23 cellular contexts compared by ENCODE assay signal in genomic region chr10:86321568-86321967, GRCh38. TPM values are rescaled to one million over a fixed set of nuclear protein-coding genes. Genes with fewer than 3 reads are reported as not detected.
A peak's percentile ranks its signal among the peaks of the same experiment; 100 is the strongest.
DNase-seq lines count a peak whose midpoint lies in the region; ATAC-seq and TF ChIP-seq lines count a peak whose summit lies in the region.
"Had no signal": no experiment of that assay in that cellular context is flagged by ENCODE, and none has a peak within 500 bp of the region (broad histone marks: within the 10 kb centered on the region; RNA-seq: fewer than 3 reads in every experiment).

No MANE protein-coding gene starts in this region.

- H3K9me3 ChIP-seq in RWPE2 (ENCODE audit: severe bottlenecking), result no peaks in the 10 kb centered on the region
- H3K9me3 ChIP-seq: mucosa of descending colon, testis, vagina had no signal

- peaks cover 3% of the 10 kb centered on the region for H3K27me3 ChIP-seq in RWPE2 (ENCODE audit: insufficient read depth, poor library complexity, severe bottlenecking)
- H3K27me3 ChIP-seq: testis, vagina had no signal

- no peak overlapping the region for H3K4me3 ChIP-seq in RWPE2 (ENCODE audit: severe bottlenecking)
- H3K4me3 ChIP-seq: GM23338, mucosa of descending colon, testis, vagina had no signal

- ATAC-seq in RWPE2 (ENCODE audit: low read depth) (no peak), left lobe of liver (peak; percentile 31), GM21360 (IDR thresholded peaks at IDR 0.05; ENCODE audit: unreplicated experiment) (no peak)
- ATAC-seq: CD8-positive, alpha-beta T cell; GM23338; mucosa of descending colon; natural killer cell treated with Interleukin-12 subunit alpha and Interleukin-12 subunit beta and Interleukin-15 and Interleukin-18, amount 100 ng/mL, for 72 hours; stimulated activated memory B cell treated with anti-CD40 and anti-IgM and Interleukin-4, amounts not matched to agents 10 μg/mL and 1 μg/mL and 100 μg/mL, for 72 hours had no signal

- H3K36me3 ChIP-seq in RWPE2 (ENCODE audit: low read depth), result no peaks in the 10 kb centered on the region
- H3K36me3 ChIP-seq: vagina had no signal

- H3K4me1 ChIP-seq in RWPE2 (ENCODE audit: insufficient read depth, poor library complexity, severe bottlenecking), result no peaks in the 10 kb centered on the region
- H3K4me1 ChIP-seq: testis, vagina had no signal

- DNase-seq in NCI-H82 (lab: John Stamatoyannopoulos, UW) (peak; percentile 16), NCI-H82 treated with DMSO at 0.1 percent for 48 hours (lab: John Stamatoyannopoulos, UW; ENCODE audit: unreplicated experiment) (no peak), RWPE2 (ENCODE audit: low spot score) (peak; percentile 13), left lobe of liver (ENCODE audit: low spot score) (no peak), superior temporal gyrus (ENCODE audit: extremely low spot score) (peak; percentile 80), NCI-H345 treated with DMSO at 0.1 percent for 48 hours (lab: John Stamatoyannopoulos, UW; ENCODE audit: unreplicated experiment) (no peak)
- no peak for DNase-seq in stimulated activated CD8-positive, alpha-beta memory T cell treated with anti-CD3 and anti-CD28 coated beads, Interleukin-4, amount 100 ng/mL, for 48 hours
- DNase-seq: activated CD4-positive, alpha-beta memory T cell treated with anti-CD3 and anti-CD28 coated beads for 36 hours; activated CD8-positive, alpha-beta memory T cell treated with anti-CD3 and anti-CD28 coated beads, Interleukin-2, amount 50 U/mL, for 48 hours; CD8-positive, alpha-beta T cell; cortex of kidney; Kasumi-1; mucosa of descending colon; NCI-H1694; NCI-H526; stimulated activated CD4-positive, alpha-beta T cell treated with anti-CD3 and anti-CD28 coated beads, Interleukin-12 subunit alpha, Interleukin-12 subunit beta, amount 100 ng/mL, for 4 hours; stimulated activated CD4-positive, alpha-beta T cell treated with anti-CD3 and anti-CD28 coated beads, Interleukin-4, amount 100 ng/mL, for 24 hours; testis had no signal

- no peak overlapping the region for H3K27ac ChIP-seq in RWPE2 (ENCODE audit: poor library complexity, severe bottlenecking)
- H3K27ac ChIP-seq: testis, vagina had no signal

- no peak for TF ChIP-seq CTCF in RWPE2 (IDR thresholded peaks at IDR 0.05; ENCODE audit: poor library complexity, severe bottlenecking)

RNA-seq across cellular contexts. Expression of gene GRID1, which starts 45.0 kb away (rescaled TPM):
- total RNA-seq in left lobe of liver, result 0.58 TPM
- total RNA-seq: activated CD4-positive, alpha-beta memory T cell treated with anti-CD3 and anti-CD28 coated beads for 36 hours; CD8-positive, alpha-beta T cell; natural killer cell treated with Interleukin-12 subunit alpha and Interleukin-12 subunit beta and Interleukin-15 and Interleukin-18, amount 100 ng/mL, for 72 hours had no signal

Comparison
In these comparisons a context has a peak if more than half of its experiments do, and no peak if none do; other contexts are left out.
1. DNase-seq: peak in NCI-H82 (single experiment), RWPE2 (single experiment) and superior temporal gyrus (single experiment); none in NCI-H82 treated with DMSO at 0.1 percent for 48 hours (single experiment), left lobe of liver (single experiment), stimulated activated CD8-positive, alpha-beta memory T cell treated with anti-CD3 and anti-CD28 coated beads, Interleukin-4, amount 100 ng/mL, for 48 hours (single experiment) and NCI-H345 treated with DMSO at 0.1 percent for 48 hours (single experiment).